8 cellular contexts compared by ENCODE assay signal in genomic region chr4:71184195-71184781, GRCh38.
DNase-seq lines count a peak whose midpoint lies in the region; ATAC-seq and TF ChIP-seq lines count a peak whose summit lies in the region.

No MANE protein-coding gene starts in this region.

- no peaks in the 10 kb centered on the region for H3K36me3 Mint-ChIP-seq in activated CD4-positive, alpha-beta T cell treated with anti-CD3 and anti-CD28 coated beads, Interleukin-2, amount 10 ng/mL, durations not matched to agents 7 days and 5 days (ENCODE audit: low read depth)
- peaks cover 5% of the 10 kb centered on the region for H3K36me3 Mint-ChIP-seq in progenitor cell of endocrine pancreas (ENCODE audit: insufficient read depth)

- H3K4me1 Mint-ChIP-seq in activated CD4-positive, alpha-beta T cell treated with anti-CD3 and anti-CD28 coated beads, Interleukin-2, amount 10 ng/mL, durations not matched to agents 7 days and 5 days = peaks cover 25% of the 10 kb centered on the region
- peaks cover 36% of the 10 kb centered on the region for H3K4me1 Mint-ChIP-seq in progenitor cell of endocrine pancreas (ENCODE audit: low read depth)

- no peak overlapping the region for H3K4me3 ChIP-seq in fibroblast of villous mesenchyme (ENCODE audit: low read depth, low read length)

- H3K9me3 Mint-ChIP-seq in activated CD4-positive, alpha-beta T cell treated with anti-CD3 and anti-CD28 coated beads, Interleukin-2, amount 10 ng/mL, durations not matched to agents 7 days and 5 days = no peaks in the 10 kb centered on the region
- H3K9me3 Mint-ChIP-seq in progenitor cell of endocrine pancreas (ENCODE audit: low read depth) = no peaks in the 10 kb centered on the region

- ATAC-seq in GM18873 (IDR thresholded peaks at IDR 0.05; ENCODE audit: low FRiP score, unreplicated experiment) = peak; percentile 81
- ATAC-seq in HG03039 (IDR thresholded peaks at IDR 0.05; ENCODE audit: unreplicated experiment) = peak; percentile 63

- H3K27ac Mint-ChIP-seq in activated CD4-positive, alpha-beta T cell treated with anti-CD3 and anti-CD28 coated beads, Interleukin-2, amount 10 ng/mL, durations not matched to agents 7 days and 5 days = no peak overlapping the region
- peak overlapping the region; percentile 89 for H3K27ac Mint-ChIP-seq in progenitor cell of endocrine pancreas

- peak; percentile 10 for DNase-seq in COR-L47 (lab: John Stamatoyannopoulos, UW)
- DNase-seq in NCI-H2227 (lab: John Stamatoyannopoulos, UW; ENCODE audit: unreplicated experiment) = peak; percentile 3
- DNase-seq in activated CD4-positive, alpha-beta T cell treated with anti-CD3 and anti-CD28 coated beads, Interleukin-2, amount 10 ng/mL, durations not matched to agents 7 days and 5 days = peak; percentile 62
- peak; percentile 62 for DNase-seq in fibroblast of villous mesenchyme (ENCODE audit: low read depth)
- no peak for DNase-seq in progenitor cell of endocrine pancreas (ENCODE audit: low spot score, unreplicated experiment)
- no peak for DNase-seq in activated effector memory CD4-positive, alpha-beta T cell treated with anti-CD3 and anti-CD28 coated beads, Interleukin-2, amount 50 U/mL, for 16 hours

- H3K27me3 Mint-ChIP-seq in activated CD4-positive, alpha-beta T cell treated with anti-CD3 and anti-CD28 coated beads, Interleukin-2, amount 10 ng/mL, durations not matched to agents 7 days and 5 days = peaks cover 40% of the 10 kb centered on the region
- H3K27me3 Mint-ChIP-seq in progenitor cell of endocrine pancreas = no peaks in the 10 kb centered on the region

- POLR2A ChIA-PET in activated CD4-positive, alpha-beta T cell treated with anti-CD3 and anti-CD28 coated beads, Interleukin-2, amount 10 ng/mL, durations not matched to agents 7 days and 5 days (lab: Charles Lee) = no interaction called here

- CTCF ChIA-PET in activated CD4-positive, alpha-beta T cell treated with anti-CD3 and anti-CD28 coated beads, Interleukin-2, amount 10 ng/mL, durations not matched to agents 7 days and 5 days (lab: Charles Lee) = no interaction called here

- no peak overlapping the region for H3K4me3 Mint-ChIP-seq in activated CD4-positive, alpha-beta T cell treated with anti-CD3 and anti-CD28 coated beads, Interleukin-2, amount 10 ng/mL, durations not matched to agents 7 days and 5 days
- H3K4me3 Mint-ChIP-seq in progenitor cell of endocrine pancreas (ENCODE audit: low read depth) = peak overlapping the region; percentile 17

- TF ChIP-seq CTCF in fibroblast of villous mesenchyme (IDR thresholded peaks at IDR 0.05; ENCODE audit: insufficient read depth, low read depth, low read length) (peak; percentile 63), progenitor cell of endocrine pancreas (IDR thresholded peaks at IDR 0.05; ENCODE audit: unreplicated experiment) (peak; percentile 64)

Comparison
In these comparisons a context has a peak if more than half of its experiments do, and no peak if none do; other contexts are left out.
1. DNase-seq: peak in COR-L47 (single experiment), NCI-H2227 (single experiment), activated CD4-positive, alpha-beta T cell treated with anti-CD3 and anti-CD28 coated beads, Interleukin-2, amount 10 ng/mL, durations not matched to agents 7 days and 5 days (single experiment) and fibroblast of villous mesenchyme (single experiment); none in progenitor cell of endocrine pancreas (single experiment) and activated effector memory CD4-positive, alpha-beta T cell treated with anti-CD3 and anti-CD28 coated beads, Interleukin-2, amount 50 U/mL, for 16 hours (single experiment).